Comparison of ENCODE assay signal across 8 cellular contexts in the genomic region with DNA sequence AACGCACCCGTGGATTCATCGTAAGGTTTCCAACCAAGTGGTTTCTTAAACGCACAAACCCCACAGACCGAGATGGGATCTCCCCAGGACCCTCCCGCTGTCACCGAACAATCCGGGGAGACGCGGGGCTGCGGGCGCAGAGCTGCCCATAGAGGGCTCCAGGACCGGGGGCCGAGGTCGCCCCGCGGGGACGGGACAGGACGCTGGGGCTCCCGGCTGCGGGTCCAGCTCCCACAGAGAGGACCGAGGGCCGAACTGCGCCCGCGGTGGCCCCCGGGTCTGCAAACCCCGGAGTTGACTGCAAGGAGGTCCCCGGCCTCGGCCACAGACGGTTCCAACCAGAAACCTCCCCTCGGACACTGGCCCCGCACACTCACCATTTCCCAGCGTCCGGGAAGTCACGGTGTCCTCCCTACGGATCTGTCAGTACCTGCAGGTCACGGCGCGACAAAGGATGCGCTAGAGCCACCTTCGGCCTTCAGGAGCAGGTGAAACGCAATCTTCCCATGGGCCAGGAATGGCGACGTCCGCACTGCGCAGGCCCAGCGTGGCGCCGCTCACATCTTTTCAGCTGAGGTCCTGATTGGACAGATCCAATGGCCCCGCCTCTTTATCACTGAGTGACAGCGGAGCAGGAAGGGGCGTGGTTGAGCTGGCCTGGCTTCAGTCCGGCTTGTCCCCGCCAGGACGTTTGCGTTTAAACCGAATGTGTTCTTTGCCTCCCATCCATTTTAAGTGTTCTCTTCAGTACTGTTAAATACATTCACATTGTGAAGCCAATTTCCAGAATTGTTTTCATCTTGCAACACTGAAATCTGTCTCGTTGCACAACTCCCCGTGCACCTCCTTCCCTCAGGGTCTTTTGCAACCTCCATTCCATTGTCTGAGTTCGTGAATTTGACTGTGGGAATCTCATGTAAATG. TPM values are rescaled to one million over a fixed set of nuclear protein-coding genes. Genes with fewer than 3 reads are reported as not detected.
DNase-seq lines count a peak whose midpoint lies in the region; ATAC-seq, FAIRE-seq and TF ChIP-seq lines count a peak whose summit lies in the region.

A gene (minus strand): TSS at position 534 of the 923 bp plus-strand sequence. CDS start 154 bp downstream, at position 380.

- intact Hi-C loops in kidney (cut with DNase I): no loop called here

- peak within 1 kb of the TSS; percentile 86 for H3K4me3 ChIP-seq in AG09309 (ENCODE audit: control insufficient read depth, low read depth, low read length)
- peak within 1 kb of the TSS; percentile 84 to 97 for H3K4me3 ChIP-seq in kidney (ENCODE audit: low read length in 2 of 2)

- H3K9me3 ChIP-seq in kidney (ENCODE audit: control insufficient read depth in 1 of 2, low read length in 2 of 2): peaks cover 0 to 10% of the 10 kb centered on the region in 2 donors

- ATAC-seq in GM18907 (IDR thresholded peaks at IDR 0.05; ENCODE audit: unreplicated experiment) (peak; percentile 98), HG03139 (IDR thresholded peaks at IDR 0.05; ENCODE audit: unreplicated experiment) (peak; percentile 99)

- DNase-seq in AG09309 (ENCODE audit: low read depth): peak; percentile 62
- peak; percentile 89 for DNase-seq in NCI-H2227 treated with DMSO at 0.1 percent for 48 hours (lab: John Stamatoyannopoulos, UW)
- DNase-seq in activated CD4-positive, CD25-positive, alpha-beta regulatory T cell treated with anti-CD3 and anti-CD28 coated beads, Interleukin-2, amount 50 U/mL, for 72 hours: peak; percentile 88
- DNase-seq in cerebellum (ENCODE audit: low spot score): peak; percentile 97
- peak; percentile 96 for DNase-seq in kidney
- DNase-seq in stimulated activated CD4-positive, alpha-beta T cell treated with anti-CD3 and anti-CD28 coated beads, Interleukin-15, amount 100 ng/mL, for 1 hour (ENCODE audit: low read depth in 1 of 2, low spot score in 1 of 2): peak; percentile 76 to 77

- no peaks in the 10 kb centered on the region for H3K4me1 ChIP-seq in kidney (ENCODE audit: control insufficient read depth in 1 of 2, insufficient read depth in 1 of 2, low read depth in 1 of 2, low read length in 2 of 2)

- H3K27ac ChIP-seq in kidney (ENCODE audit: low read depth in 2 of 2, low read length in 2 of 2): peak within 1 kb of the TSS; percentile 62 to 82

- H3K9ac ChIP-seq in kidney (ENCODE audit: low read length in 2 of 2): peak within 1 kb of the TSS; percentile 56 to 90

- H3K36me3 ChIP-seq in kidney (ENCODE audit: control insufficient read depth in 1 of 2, insufficient read depth in 2 of 2, low read length in 2 of 2): peaks cover 0 to 7% of the 10 kb centered on the region in 2 donors

- peak; percentile 89 for FAIRE-seq in kidney (lab: Jason Lieb, UNC)

- TF ChIP-seq CTCF in AG09309 (IDR thresholded peaks at IDR 0.05; ENCODE audit: control insufficient read depth, insufficient read depth, low read depth, low read length, missing control alignments) (peak; percentile 23), kidney (IDR thresholded peaks at IDR 0.05; ENCODE audit: borderline replicate concordance, extremely low read depth, insufficient read depth) (no peak)

RNA-seq across cellular contexts. Expression of the gene that starts here (rescaled TPM):
- 25.0 TPM for total RNA-seq in cerebellum
- total RNA-seq in kidney: 10.2 TPM
- 5.0 TPM for polyA plus RNA-seq in kidney (ENCODE audit: insufficient read depth, low read depth, low replicate concordance)

Comparison
In these comparisons a context has a peak if more than half of its experiments do, and no peak if none do; other contexts are left out.
1. Peak in every context shown above with its lines: DNase-seq, ATAC-seq, H3K4me3 ChIP-seq and H3K27ac ChIP-seq.